In genomic region chr17:38706625-38707298, GRCh38 we compare ENCODE assay signal across 8 cellular contexts. TPM values are rescaled to one million over a fixed set of nuclear protein-coding genes. Genes with fewer than 3 reads are reported as not detected.
DNase-seq lines count a peak whose midpoint lies in the region; ATAC-seq, FAIRE-seq and TF ChIP-seq lines count a peak whose summit lies in the region.

No MANE protein-coding gene starts in this region.

- DNase-seq in GM12891 (ENCODE audit: insufficient read length, low spot score) = no peak
- no peak for DNase-seq in SJSA1 (ENCODE audit: low read depth in 1 of 2, low spot score in 2 of 2)
- DNase-seq in naive thymus-derived CD4-positive, alpha-beta T cell = peak in 5 of 9 donors; percentile 20 to 42 (median 21)
- DNase-seq in vagina (ENCODE audit: extremely low spot score in 2 of 2) = no peak
- no peak for DNase-seq in NCI-H524 (lab: John Stamatoyannopoulos, UW)

- H3K9me3 ChIP-seq in SJSA1 (replicated peaks) = no peaks in the 10 kb centered on the region; the same call in 1 of the 2 replicates
- H3K9me3 ChIP-seq in naive thymus-derived CD4-positive, alpha-beta T cell (ENCODE audit: control insufficient read depth in 2 of 3, low read length in 3 of 3) = no peaks in the 10 kb centered on the region
- H3K9me3 ChIP-seq in vagina = no peaks in the 10 kb centered on the region

- H3K4me3 ChIP-seq in SJSA1 (peak overlapping the region; percentile 84), vagina (peak overlapping the region; percentile 92 to 97)
- H3K4me3 ChIP-seq in naive thymus-derived CD4-positive, alpha-beta T cell (ENCODE audit: low read length) = peak overlapping the region; percentile 73

- H3K4me1 ChIP-seq in SJSA1 (replicated peaks) = peaks cover 31% of the 10 kb centered on the region
- peaks cover 17 to 22% of the 10 kb centered on the region in 2 donors for H3K4me1 ChIP-seq in naive thymus-derived CD4-positive, alpha-beta T cell (ENCODE audit: control insufficient read depth in 2 of 2, insufficient read depth in 2 of 2, low read length in 2 of 2)
- peaks cover 39% of the 10 kb centered on the region for H3K4me1 ChIP-seq in vagina

- peaks cover 57% of the 10 kb centered on the region for H3K4me1 Mint-ChIP-seq in dendritic cell treated with granulocyte-macrophage colony-stimulating factor and Interleukin-4, amounts not matched to agents 40 ng/mL and 50 ng/mL, for 4 days (ENCODE audit: low read depth)
- peaks cover 33 to 60% (median 47%) of the 10 kb centered on the region in 7 donors for H3K4me1 Mint-ChIP-seq in naive thymus-derived CD4-positive, alpha-beta T cell

- no peak for TF ChIP-seq CTCF in vagina (IDR thresholded peaks at IDR 0.05)

- no peak for ATAC-seq in naive thymus-derived CD4-positive, alpha-beta T cell
- ATAC-seq in GM21619 (IDR thresholded peaks at IDR 0.05; ENCODE audit: unreplicated experiment) = no peak
- no peak for ATAC-seq in GM18511 (IDR thresholded peaks at IDR 0.05; ENCODE audit: unreplicated experiment)

- H3K27me3 ChIP-seq in SJSA1 (replicated peaks) (no peaks in the 10 kb centered on the region), vagina (no peaks in the 10 kb centered on the region)
- H3K27me3 ChIP-seq in naive thymus-derived CD4-positive, alpha-beta T cell (ENCODE audit: control insufficient read depth in 2 of 2, insufficient read depth in 2 of 2, low read length in 2 of 2) = no peaks in the 10 kb centered on the region

- H3K9me3 Mint-ChIP-seq in dendritic cell treated with granulocyte-macrophage colony-stimulating factor and Interleukin-4, amounts not matched to agents 40 ng/mL and 50 ng/mL, for 4 days = no peaks in the 10 kb centered on the region
- H3K9me3 Mint-ChIP-seq in naive thymus-derived CD4-positive, alpha-beta T cell = peaks cover 0 to 2% (median 0%) of the 10 kb centered on the region in 11 donors

- intact Hi-C loops in dendritic cell treated with granulocyte-macrophage colony-stimulating factor and Interleukin-4, amounts not matched to agents 40 ng/mL and 50 ng/mL, for 4 days (cut with micrococcal nuclease) = no loop called here
- intact Hi-C loops in naive thymus-derived CD4-positive, alpha-beta T cell (cut with micrococcal nuclease) = loop anchor here in 1 of 2 donors (1.0 kb wide), 1 partner anchor 22 kb away; no protein-coding TSS in a partner anchor
- intact Hi-C loops in vagina (cut with DNase I) = no loop called here

- no peak for TF ChIP-seq POLR2A in GM12891 (IDR thresholded peaks at IDR 0.05; ENCODE audit: low read depth, low read length)
- no peak for TF ChIP-seq POLR2A in vagina (IDR thresholded peaks at IDR 0.05)

- H3K36me3 ChIP-seq in SJSA1 = peaks cover 14% of the 10 kb centered on the region
- peaks cover 17 to 50% (median 20%) of the 10 kb centered on the region in 3 experiments for H3K36me3 ChIP-seq in naive thymus-derived CD4-positive, alpha-beta T cell (ENCODE audit: control insufficient read depth in 2 of 3, insufficient read depth in 3 of 3, low read length in 3 of 3)
- H3K36me3 ChIP-seq in vagina = peaks cover 0 to 13% of the 10 kb centered on the region in 2 donors

- H3K27me3 Mint-ChIP-seq in dendritic cell treated with granulocyte-macrophage colony-stimulating factor and Interleukin-4, amounts not matched to agents 40 ng/mL and 50 ng/mL, for 4 days = no peaks in the 10 kb centered on the region
- H3K27me3 Mint-ChIP-seq in naive thymus-derived CD4-positive, alpha-beta T cell = no peaks in the 10 kb centered on the region

- H3K4me3 Mint-ChIP-seq in dendritic cell treated with granulocyte-macrophage colony-stimulating factor and Interleukin-4, amounts not matched to agents 40 ng/mL and 50 ng/mL, for 4 days = peak overlapping the region; percentile 96
- H3K4me3 Mint-ChIP-seq in naive thymus-derived CD4-positive, alpha-beta T cell = peak overlapping the region; percentile 94 to 100 (median 98)

- POLR2A ChIA-PET in naive thymus-derived CD4-positive, alpha-beta T cell (lab: Charles Lee) = interaction anchor here (0.7 to 14.1 kb wide), 12 partner anchors 10 to 493 kb away, joined by 3 to 317 read pairs (median 6); partner anchors contain the start of genes CISD3, PSMB3, RPL19 and RPL23

- peak overlapping the region; percentile 100 for H3K27ac Mint-ChIP-seq in dendritic cell treated with granulocyte-macrophage colony-stimulating factor and Interleukin-4, amounts not matched to agents 40 ng/mL and 50 ng/mL, for 4 days
- peak overlapping the region; percentile 81 to 96 (median 89) for H3K27ac Mint-ChIP-seq in naive thymus-derived CD4-positive, alpha-beta T cell

- H3K27ac ChIP-seq in SJSA1 (no peak overlapping the region), vagina (peak overlapping the region; percentile 98)
- H3K27ac ChIP-seq in naive thymus-derived CD4-positive, alpha-beta T cell (ENCODE audit: low read depth, low read length) = peak overlapping the region; percentile 71

- no peak for FAIRE-seq in GM12891 (lab: Jason Lieb, UNC)

- H3K36me3 Mint-ChIP-seq in dendritic cell treated with granulocyte-macrophage colony-stimulating factor and Interleukin-4, amounts not matched to agents 40 ng/mL and 50 ng/mL, for 4 days (ENCODE audit: low read depth) = peaks cover 93% of the 10 kb centered on the region
- peaks cover 8 to 42% (median 9%) of the 10 kb centered on the region in 5 donors for H3K36me3 Mint-ChIP-seq in naive thymus-derived CD4-positive, alpha-beta T cell

- CTCF ChIA-PET in naive thymus-derived CD4-positive, alpha-beta T cell (lab: Charles Lee) = interaction anchor here (0.6 to 1.8 kb wide), 6 partner anchors 12 to 30 kb away, joined by 3 to 13 read pairs (median 4); no protein-coding TSS in a partner anchor

TF ChIP-seq in GM12891, 5 proteins besides CTCF, POLR2A, EP300 and RAD21:
- TF ChIP-seq TAF1 (IDR thresholded peaks at IDR 0.05; ENCODE audit: low read depth, low read length) (no peak), PAX5 (IDR thresholded peaks at IDR 0.05; ENCODE audit: insufficient read depth, low read length, severe bottlenecking) (no peak), POLR2AphosphoS5 (IDR thresholded peaks at IDR 0.05; ENCODE audit: low read depth, low read length) (no peak), POU2F2 (IDR thresholded peaks at IDR 0.05; ENCODE audit: low read depth, low read length) (peak; percentile 48; the same call in 1 of the 2 replicates), SPI1 (IDR thresholded peaks at IDR 0.05; ENCODE audit: low read depth, low read length) (peak; percentile 84)

RNA-seq across cellular contexts. Expression of gene MLLT6, which starts 1.7 kb away (rescaled TPM):
- 34.8 TPM for polyA plus RNA-seq in GM12891 (2012; ENCODE audit: low read depth, missing spikeins)
- 8.6 and 11.7 TPM in 2 replicates for total RNA-seq in SJSA1 (2014; rRNA removed; shearing (Covaris generic))
- 100 to 1,000 TPM; 287 to 533 (median 384) TPM for total RNA-seq in naive thymus-derived CD4-positive, alpha-beta T cell
- polyA plus RNA-seq in naive thymus-derived CD4-positive, alpha-beta T cell = 10 to 100 TPM; 10.2 to 11.7 TPM
- 70.2 TPM for total RNA-seq in vagina

RNA-seq across cellular contexts. Expression of gene CISD3, which starts 23.4 kb away (rescaled TPM):
- 4.7 TPM for polyA plus RNA-seq in GM12891 (2012; ENCODE audit: low read depth, missing spikeins)
- total RNA-seq in SJSA1 (2014; rRNA removed; shearing (Covaris generic)) = 2.2 and 6.1 TPM in 2 replicates
- 10 to 100 TPM in 3 of 5 experiments, 1 to 10 TPM in 2; 8.0 to 39.6 (median 12.9) TPM for total RNA-seq in naive thymus-derived CD4-positive, alpha-beta T cell
- polyA plus RNA-seq in naive thymus-derived CD4-positive, alpha-beta T cell = 10 to 100 TPM; 33.0 to 39.0 TPM
- 12.8 TPM for total RNA-seq in vagina

RNA-seq across cellular contexts. Expression of gene EPOP, which starts 32.0 kb away (rescaled TPM):
- 6.8 TPM for polyA plus RNA-seq in GM12891 (2012; ENCODE audit: low read depth, missing spikeins)
- 0.09 and 0.29 TPM in 2 replicates for total RNA-seq in SJSA1 (2014; rRNA removed; shearing (Covaris generic))
- 10 to 100 TPM in 1 of 5 experiments, under 1 TPM in 4; 0.19 to 13.4 (median 0.34) TPM for total RNA-seq in naive thymus-derived CD4-positive, alpha-beta T cell
- polyA plus RNA-seq in naive thymus-derived CD4-positive, alpha-beta T cell = not detected
- total RNA-seq in vagina = 0.98 TPM

RNA-seq across cellular contexts. Expression of gene PCGF2, which starts 41.4 kb away (rescaled TPM):
- 21.5 TPM for polyA plus RNA-seq in GM12891 (2012; ENCODE audit: low read depth, missing spikeins)
- total RNA-seq in SJSA1 (2014; rRNA removed; shearing (Covaris generic)) = 3.6 and 4.2 TPM in 2 replicates
- 1 to 10 TPM in 1 of 5 experiments, under 1 TPM in 1, not detected in 3; 0.34 to 2.7 TPM for total RNA-seq in naive thymus-derived CD4-positive, alpha-beta T cell
- under 1 TPM in 1 of 2 donors, not detected in 1; 0.09 TPM for polyA plus RNA-seq in naive thymus-derived CD4-positive, alpha-beta T cell
- total RNA-seq in vagina = 25.8 TPM

RNA-seq across cellular contexts. Expression of gene PSMB3, which starts 45.8 kb away (rescaled TPM):
- polyA plus RNA-seq in GM12891 (2012; ENCODE audit: low read depth, missing spikeins) = 253 TPM
- 297 and 448 TPM in 2 replicates for total RNA-seq in SJSA1 (2014; rRNA removed; shearing (Covaris generic))
- 100 to 1,000 TPM in 2 of 5 experiments, 10 to 100 TPM in 3; 60.8 to 287 (median 92.1) TPM for total RNA-seq in naive thymus-derived CD4-positive, alpha-beta T cell
- polyA plus RNA-seq in naive thymus-derived CD4-positive, alpha-beta T cell = 100 to 1,000 TPM; 382 to 410 TPM
- 193 TPM for total RNA-seq in vagina

Comparison
In these comparisons a context has a peak if more than half of its experiments do, and no peak if none do; other contexts are left out.
1. DNase-seq: peak in naive thymus-derived CD4-positive, alpha-beta T cell (5 of 9); none in GM12891 (single experiment), SJSA1 (0 of 2), vagina (0 of 2) and NCI-H524 (0 of 2).
2. Peak in every context shown above with its lines, with median percentiles within 50 percentile points of each other: H3K4me3 ChIP-seq.